In the genomic region with DNA sequence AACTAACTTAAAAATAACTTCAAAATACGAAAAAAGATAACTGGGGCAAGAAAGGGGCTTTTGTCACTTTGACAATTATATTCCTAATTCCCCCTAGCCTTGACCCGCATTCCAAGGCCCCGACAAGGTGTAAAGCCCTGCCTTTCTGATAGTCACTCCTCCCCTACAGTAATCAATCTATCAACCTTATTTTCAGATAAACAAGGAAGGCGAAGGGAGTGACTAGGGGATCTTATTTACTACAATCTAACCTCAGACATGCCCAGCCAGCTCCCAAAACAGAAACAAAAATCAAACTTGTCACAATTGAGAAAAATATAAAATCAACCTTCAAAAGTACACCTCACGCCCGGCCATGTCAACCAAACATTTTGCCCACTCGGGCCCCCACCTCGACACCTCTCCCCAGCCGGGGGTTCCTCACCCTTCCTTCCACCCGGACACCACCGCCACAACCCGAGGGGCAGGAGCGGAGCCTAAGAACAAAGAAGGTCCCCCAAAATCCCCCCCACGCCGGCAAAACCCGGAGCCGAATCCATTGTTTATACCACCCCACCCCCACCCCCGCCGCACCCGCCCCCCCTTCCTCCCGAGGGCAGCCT, we compare ENCODE assay signal across 1 cellular context.
TF ChIP-seq lines count a peak whose summit lies in the region.

No MANE protein-coding gene starts in this region.

TF ChIP-seq in SK-N-SH treated with all-trans-retinoic acid at 6 μM for 48 hours, 23 proteins besides CTCF, POLR2A, EP300 and RAD21 (continued from another document):
- TF ChIP-seq, protein P1, sequence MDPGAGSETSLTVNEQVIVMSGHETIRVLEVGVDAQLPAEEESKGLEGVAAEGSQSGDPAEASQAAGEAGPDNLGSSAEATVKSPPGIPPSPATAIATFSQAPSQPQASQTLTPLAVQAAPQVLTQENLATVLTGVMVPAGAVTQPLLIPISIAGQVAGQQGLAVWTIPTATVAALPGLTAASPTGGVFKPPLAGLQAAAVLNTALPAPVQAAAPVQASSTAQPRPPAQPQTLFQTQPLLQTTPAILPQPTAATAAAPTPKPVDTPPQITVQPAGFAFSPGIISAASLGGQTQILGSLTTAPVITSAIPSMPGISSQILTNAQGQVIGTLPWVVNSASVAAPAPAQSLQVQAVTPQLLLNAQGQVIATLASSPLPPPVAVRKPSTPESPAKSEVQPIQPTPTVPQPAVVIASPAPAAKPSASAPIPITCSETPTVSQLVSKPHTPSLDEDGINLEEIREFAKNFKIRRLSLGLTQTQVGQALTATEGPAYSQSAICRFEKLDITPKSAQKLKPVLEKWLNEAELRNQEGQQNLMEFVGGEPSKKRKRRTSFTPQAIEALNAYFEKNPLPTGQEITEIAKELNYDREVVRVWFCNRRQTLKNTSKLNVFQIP (CRISPR knock-in tag; IDR thresholded peaks at IDR 0.05; ENCODE audit: borderline replicate concordance, low read depth): no peak
TF ChIP-seq in SK-N-SH treated with all-trans-retinoic acid at 6 μM for 48 hours: peak in this region for 0.
